In the genomic region with DNA sequence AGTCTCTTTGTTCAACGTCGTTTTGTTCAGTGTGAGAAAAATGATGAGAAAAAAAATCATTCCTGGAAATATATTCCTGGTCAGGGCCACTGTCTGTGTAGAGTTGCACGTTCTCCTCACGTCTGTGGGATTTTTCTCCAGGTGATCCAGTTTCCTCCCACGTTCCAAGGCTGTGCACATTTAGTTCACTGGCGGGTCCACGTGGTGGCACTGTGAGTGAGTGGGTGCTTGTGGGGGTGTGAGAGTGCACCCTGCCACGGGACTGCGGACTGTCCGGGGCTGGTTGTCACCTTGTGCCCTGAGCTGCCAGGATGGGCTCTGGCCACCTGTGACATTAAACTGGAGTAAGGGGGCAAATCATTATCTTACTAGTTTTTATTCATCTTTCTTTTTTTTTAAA, we compare ENCODE assay signal across 14 cellular contexts. TPM values are rescaled to one million over a fixed set of nuclear protein-coding genes. Genes with fewer than 3 reads are reported as not detected.
DNase-seq lines count a peak whose midpoint lies in the region; ATAC-seq and TF ChIP-seq lines count a peak whose summit lies in the region.
"Had no signal": no experiment of that assay in that cellular context is flagged by ENCODE, and none has a peak within 500 bp of the region (broad histone marks: within the 10 kb centered on the region; RNA-seq: fewer than 3 reads in every experiment).

No MANE protein-coding gene starts in this region.

- H4K20me1 ChIP-seq in OCI-LY7 (ENCODE audit: insufficient read depth, low read length), result no peaks in the 10 kb centered on the region

- TF ChIP-seq CTCF in OCI-LY7 (conservative IDR thresholded peaks at IDR 0.05; ENCODE audit: low read length), result peak; percentile 64
- no peak for TF ChIP-seq CTCF in CD8-positive, alpha-beta T cell (IDR thresholded peaks at IDR 0.05)

- H2AFZ ChIP-seq in OCI-LY7 (ENCODE audit: low read length), result peak overlapping the region; percentile 51; the same call in 1 of the 2 replicates

- H3K27ac Mint-ChIP-seq in CD8-positive, alpha-beta T cell, result no peak overlapping the region
- H3K27ac Mint-ChIP-seq: H9 had no signal

- no peaks in the 10 kb centered on the region for H3K36me3 ChIP-seq in OCI-LY7 (ENCODE audit: insufficient read depth, low read length)
- H3K36me3 ChIP-seq in CD8-positive, alpha-beta T cell (ENCODE audit: insufficient read depth, low read length), result no peaks in the 10 kb centered on the region

- H3K36me3 Mint-ChIP-seq in CD8-positive, alpha-beta T cell, result peaks cover 3% of the 10 kb centered on the region

- H3K27me3 ChIP-seq in right cardiac atrium (ENCODE audit: control insufficient read depth, insufficient read depth), result no peaks in the 10 kb centered on the region
- H3K27me3 ChIP-seq in CD8-positive, alpha-beta T cell (ENCODE audit: insufficient read depth, low read length), result no peaks in the 10 kb centered on the region

- H3K4me1 ChIP-seq in right cardiac atrium (ENCODE audit: control insufficient read depth, insufficient read depth, low read length) (peaks cover 4% of the 10 kb centered on the region), OCI-LY7 (ENCODE audit: insufficient read depth, low read length, poor library complexity, severe bottlenecking) (peaks cover 44% of the 10 kb centered on the region)
- no peaks in the 10 kb centered on the region for H3K4me1 ChIP-seq in CD8-positive, alpha-beta T cell (ENCODE audit: insufficient read depth, low read length)

- H3K9me3 ChIP-seq in right cardiac atrium (ENCODE audit: control insufficient read depth, low read length) (no peaks in the 10 kb centered on the region), OCI-LY7 (ENCODE audit: low read length) (no peaks in the 10 kb centered on the region)
- H3K9me3 ChIP-seq in CD8-positive, alpha-beta T cell (ENCODE audit: low read length), result no peaks in the 10 kb centered on the region

- H3K9me2 ChIP-seq in OCI-LY7 (ENCODE audit: insufficient read depth, low read length), result no peaks in the 10 kb centered on the region

- no peak overlapping the region for H3K4me3 Mint-ChIP-seq in CD8-positive, alpha-beta T cell
- H3K4me3 Mint-ChIP-seq: H9 had no signal

- BruUV-seq in OCI-LY7 (replicated peaks; lab: Mats Ljungman, UMichigan), result no TSS peak

- H3K27ac ChIP-seq in right cardiac atrium (ENCODE audit: low read length) (no peak overlapping the region), OCI-LY7 (ENCODE audit: low read depth, low read length, poor library complexity, severe bottlenecking) (no peak overlapping the region)
- no peak overlapping the region for H3K27ac ChIP-seq in CD8-positive, alpha-beta T cell (ENCODE audit: low read depth, low read length)
- H3K27ac ChIP-seq: HL-60 had no signal

- no peaks in the 10 kb centered on the region for H3K4me1 Mint-ChIP-seq in CD8-positive, alpha-beta T cell (ENCODE audit: low read depth)

- 79% methylated on average over 10 of the region's 10 CpGs for WGBS in right cardiac atrium

- intact Hi-C loops in right cardiac atrium (cut with DNase I), result no loop called here
- intact Hi-C loops in cardiac septum (cut with DNase I), result no loop called here
- intact Hi-C loops in OCI-LY7 (cut with micrococcal nuclease; ENCODE audit: unreplicated experiment), result no loop called here
- intact Hi-C loops in CD8-positive, alpha-beta T cell (cut with DNase I, micrococcal nuclease), result no loop called here

- ATAC-seq in right cardiac atrium (peak; percentile 34 to 39), HG03457 (IDR thresholded peaks at IDR 0.05; ENCODE audit: unreplicated experiment) (no peak)
- no peak for ATAC-seq in CD8-positive, alpha-beta T cell

- H3K4me3 ChIP-seq in right cardiac atrium (ENCODE audit: low read length) (no peak overlapping the region), OCI-LY7 (ENCODE audit: low read depth, low read length, poor library complexity, severe bottlenecking) (no peak overlapping the region)
- H3K4me3 ChIP-seq in CD8-positive, alpha-beta T cell (ENCODE audit: low read depth, low read length), result no peak overlapping the region

- no peaks in the 10 kb centered on the region for H3K79me2 ChIP-seq in OCI-LY7 (ENCODE audit: insufficient read depth, low read depth, low read length)

- POLR2A ChIA-PET in OCI-LY7 (lab: Charles Lee), result interaction anchor here (0.5 to 1.2 kb wide), 3 partner anchors 19 to 702 kb away, joined by 3 read pairs; no protein-coding TSS in a partner anchor
- POLR2A ChIA-PET in CD8-positive, alpha-beta T cell (lab: Charles Lee), result no interaction called here

- H3K4me2 ChIP-seq in OCI-LY7 (ENCODE audit: low read length), result no peak overlapping the region

- CTCF ChIA-PET in OCI-LY7 (lab: Charles Lee; ENCODE audit: unreplicated experiment), result no interaction called here
- CTCF ChIA-PET in CD8-positive, alpha-beta T cell (lab: Charles Lee), result no interaction called here

- no peaks in the 10 kb centered on the region for H3K9me3 Mint-ChIP-seq in CD8-positive, alpha-beta T cell
- H3K9me3 Mint-ChIP-seq: H9 had no signal

- no peak for DNase-seq in right cardiac atrium
- no peak for DNase-seq in cardiac septum (ENCODE audit: low spot score)
- no peak for DNase-seq in OCI-LY7 (ENCODE audit: low spot score)
- peak; percentile 13 for DNase-seq in left kidney (ENCODE audit: low read depth, low spot score)
- no peak for DNase-seq in stimulated activated CD8-positive, alpha-beta memory T cell treated with anti-CD3 and anti-CD28 coated beads, Interleukin-4, amount 100 ng/mL, for 48 hours
- DNase-seq in CD8-positive, alpha-beta T cell, result no peak
- DNase-seq in NCI-H510A treated with DMSO at 0.1 percent for 48 hours (lab: John Stamatoyannopoulos, UW), result no peak
- DNase-seq: H9, MV-4-11, NCI-H1417 treated with DMSO at 0.1 percent for 48 hours, NCI-H2029, NCI-H510A had no signal

- no peaks in the 10 kb centered on the region for H3K27me3 Mint-ChIP-seq in CD8-positive, alpha-beta T cell (ENCODE audit: low read depth)

RNA-seq across cellular contexts. Expression of gene ACYP2, which starts 30.3 kb away (rescaled TPM):
- 10 to 100 TPM; 47.1 to 70.2 (median 60.0) TPM for total RNA-seq in right cardiac atrium
- polyA plus RNA-seq in right cardiac atrium, result 122 TPM
- total RNA-seq in cardiac septum, result 86.1 TPM
- 17.9 and 18.7 TPM in 2 replicates for total RNA-seq in OCI-LY7 (2014; rRNA removed; shearing (Covaris generic))
- 18.5 and 20.6 TPM in 2 replicates for total RNA-seq in OCI-LY7 (2022)
- total RNA-seq in CD8-positive, alpha-beta T cell, result 10 to 100 TPM; 10.2 to 10.4 TPM

Comparison
In these comparisons a context has a peak if more than half of its experiments do, and no peak if none do; other contexts are left out.
1. ATAC-seq: peak in right cardiac atrium (2 of 2); none in HG03457 (single experiment) and CD8-positive, alpha-beta T cell (single experiment).